ENCODE assay signal across 29 cellular contexts in the genomic region with DNA sequence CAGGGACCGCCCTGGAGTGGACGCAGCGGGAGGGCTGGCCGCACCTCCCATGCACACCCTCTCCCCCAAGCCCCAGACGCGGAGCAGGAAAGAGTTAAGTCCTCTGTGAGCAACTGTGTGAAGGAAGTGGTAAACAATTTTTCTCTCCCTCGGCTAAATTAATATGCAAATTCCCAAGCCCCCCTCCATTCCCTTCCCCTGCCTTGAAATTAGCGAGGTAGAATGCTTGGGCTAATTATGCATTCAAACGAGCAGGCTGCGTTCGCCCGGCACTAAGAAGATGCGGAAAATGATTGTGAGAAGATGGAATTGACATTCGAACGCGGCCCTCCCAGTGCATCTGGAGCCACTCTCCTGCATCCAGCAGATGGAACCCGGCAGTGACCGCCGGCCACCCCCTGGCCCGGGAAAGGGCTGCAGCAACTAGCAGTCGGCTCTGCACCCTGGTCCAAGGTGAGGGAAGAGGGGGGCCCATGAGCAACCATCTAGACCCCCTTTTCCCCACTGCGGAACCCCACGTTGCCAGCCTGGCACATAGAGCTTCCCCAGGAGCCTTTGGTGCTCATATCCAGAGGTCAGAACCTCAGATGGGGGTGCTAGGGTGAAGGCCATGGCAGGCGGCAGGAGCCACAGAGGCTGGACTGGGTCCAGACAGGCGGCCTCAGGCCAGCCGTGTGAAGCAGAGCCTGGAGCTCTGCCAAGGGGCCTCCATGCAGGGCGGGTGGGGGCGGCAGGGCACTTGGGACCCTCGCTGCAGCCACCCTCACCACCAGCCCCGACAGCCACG. TPM values are rescaled to one million over a fixed set of nuclear protein-coding genes. Genes with fewer than 3 reads are reported as not detected.
DNase-seq lines count a peak whose midpoint lies in the region; ATAC-seq, FAIRE-seq and TF ChIP-seq lines count a peak whose summit lies in the region.
"Had no signal": no experiment of that assay in that cellular context is flagged by ENCODE, and none has a peak within 500 bp of the region (broad histone marks: within the 10 kb centered on the region; RNA-seq: fewer than 3 reads in every experiment).

No MANE protein-coding gene starts in this region.

- DNase-seq in Right ventricle myocardium superior (peak; percentile 26), cardiac septum (ENCODE audit: low spot score) (no peak), RWPE2 (ENCODE audit: low spot score) (peak; percentile 38), HepG2 (ENCODE audit: low spot score) (no peak), upper lobe of right lung (peak; percentile 53), neural progenitor cell (ENCODE audit: low spot score) (no peak), NCI-H1930 (lab: John Stamatoyannopoulos, UW) (no peak)
- DNase-seq: activated CD4-positive, alpha-beta T cell treated with anti-CD3 and anti-CD28 coated beads, Interleukin-2, amount 10 ng/mL, durations not matched to agents 7 days and 5 days; activated naive CD4-positive, alpha-beta T cell treated with Interleukin-2 at 50 U/mL for 16 hours; activated T-cell treated with anti-CD3 and anti-CD28 coated beads, Interleukin-2, amount 50 U/mL, for 48 hours; adrenal gland; Caco-2; colonic mucosa; effector memory CD8-positive, alpha-beta T cell; EL; foreskin melanocyte; hypothalamus; NCI-H2107; NCI-H446 treated with DMSO at 0.1 percent for 48 hours; stimulated activated CD4-positive, alpha-beta T cell treated with anti-CD3 and anti-CD28 coated beads, Interleukin-4, amount 100 ng/mL, for 24 hours; stimulated activated naive B cell treated with anti-CD40 and anti-IgM and Interleukin-4, amounts not matched to agents 10 μg/mL and 1 μg/mL and 100 μg/mL, for 72 hours; T-helper 9 cell; WERI-Rb-1 had no signal

- intact Hi-C loops in Right ventricle myocardium superior (cut with DNase I) (no loop called here), cardiac septum (cut with DNase I) (no loop called here), HepG2 (cut with micrococcal nuclease; ENCODE audit: unreplicated experiment) (no loop called here), upper lobe of right lung (cut with DNase I) (no loop called here)

- no peak for TF ChIP-seq POLR2A in HepG2 (IDR thresholded peaks at IDR 0.05; ENCODE audit: insufficient read depth in 1 of 2, low read depth in 2 of 2, low read length in 2 of 2)

- in situ Hi-C loops in HepG2 (cut with HindIII; ENCODE audit: extremely low pct_ligation_motif_present, low pct_unique_long_range_greater_than_20kb): no loop called here

- WGBS in HepG2 (ENCODE audit: low lambda C conversion rate): 28% methylated on average over 24 of the region's 31 CpGs

- no peaks in the 10 kb centered on the region for H3K9me3 ChIP-seq in RWPE2 (ENCODE audit: severe bottlenecking)
- no peaks in the 10 kb centered on the region for H3K9me3 ChIP-seq in HepG2 (ENCODE audit: low read length)
- H3K9me3 ChIP-seq in upper lobe of right lung: no peaks in the 10 kb centered on the region
- no peaks in the 10 kb centered on the region for H3K9me3 ChIP-seq in neural progenitor cell (ENCODE audit: low read depth)
- H3K9me3 ChIP-seq: A549, adrenal gland, Caco-2, colonic mucosa, neutrophil had no signal

- no peak for TF ChIP-seq CTCF in RWPE2 (IDR thresholded peaks at IDR 0.05; ENCODE audit: poor library complexity, severe bottlenecking)
- no peak for TF ChIP-seq CTCF in HepG2 (CRISPR knock-in tag; IDR thresholded peaks at IDR 0.05)
- no peak for TF ChIP-seq CTCF in upper lobe of right lung (IDR thresholded peaks at IDR 0.05)
- no peak for TF ChIP-seq CTCF in neural progenitor cell (IDR thresholded peaks at IDR 0.05)

- no peak for ATAC-seq in Right ventricle myocardium superior (ENCODE audit: poor library complexity)
- no peak for ATAC-seq in RWPE2 (ENCODE audit: low read depth)
- ATAC-seq in HepG2: no peak; the same call in 2 of the 3 replicates
- ATAC-seq in upper lobe of right lung: no peak
- no peak for ATAC-seq in GM18498 (IDR thresholded peaks at IDR 0.05; ENCODE audit: unreplicated experiment)
- ATAC-seq: effector memory CD8-positive, alpha-beta T cell; stimulated activated naive B cell treated with anti-CD40 and anti-IgM and Interleukin-4, amounts not matched to agents 10 μg/mL and 1 μg/mL and 100 μg/mL, for 72 hours had no signal

- H3K36me3 Mint-ChIP-seq in neural progenitor cell: no peaks in the 10 kb centered on the region

- no peak overlapping the region for H3K27ac Mint-ChIP-seq in neural progenitor cell
- H3K27ac Mint-ChIP-seq: activated CD4-positive, alpha-beta T cell treated with anti-CD3 and anti-CD28 coated beads, Interleukin-2, amount 10 ng/mL, durations not matched to agents 7 days and 5 days; effector memory CD8-positive, alpha-beta T cell had no signal

- H3K4me1 ChIP-seq in RWPE2 (ENCODE audit: insufficient read depth, poor library complexity, severe bottlenecking): no peaks in the 10 kb centered on the region
- peaks cover 17% of the 10 kb centered on the region for H3K4me1 ChIP-seq in HepG2 (ENCODE audit: insufficient read depth, low read length)
- H3K4me1 ChIP-seq in upper lobe of right lung: no peaks in the 10 kb centered on the region
- peaks cover 6% of the 10 kb centered on the region for H3K4me1 ChIP-seq in neural progenitor cell
- H3K4me1 ChIP-seq: A549, adrenal gland, Caco-2, colonic mucosa had no signal

- no peak overlapping the region for H2AFZ ChIP-seq in HepG2 (ENCODE audit: low read length)
- H2AFZ ChIP-seq in neural progenitor cell (replicated peaks): no peak overlapping the region

- POLR2A ChIA-PET in HepG2 (lab: Yijun Ruan, JAX): no interaction called here

- peaks cover 8% of the 10 kb centered on the region for H3K4me1 Mint-ChIP-seq in neural progenitor cell

- 0 out of 2 replicates have a peak, but pooled peaks cover 3% of the 10 kb centered on the region for H4K20me1 ChIP-seq in HepG2 (ENCODE audit: insufficient read depth, low read length)
- H4K20me1 ChIP-seq in neural progenitor cell (ENCODE audit: low read depth): no peaks in the 10 kb centered on the region

- H3K27me3 ChIP-seq in RWPE2 (ENCODE audit: insufficient read depth, poor library complexity, severe bottlenecking) (peaks cover 11% of the 10 kb centered on the region), HepG2 (ENCODE audit: control insufficient read depth in 1 of 2, insufficient read depth in 2 of 2, low read length in 2 of 2) (peaks cover 22 to 88% of the 10 kb centered on the region in 2 experiments), upper lobe of right lung (peaks cover 31% of the 10 kb centered on the region), neural progenitor cell (no peaks in the 10 kb centered on the region)
- H3K27me3 ChIP-seq: colonic mucosa had no signal

- no peak for TF ChIP-seq RAD21 in HepG2 (CRISPR knock-in tag; IDR thresholded peaks at IDR 0.05)

- CTCF ChIA-PET in HepG2 (lab: Yijun Ruan, JAX; ENCODE audit: low intra/inter-chr PET ratio, low total read pairs): no interaction called here

- H3K9ac ChIP-seq in HepG2 (ENCODE audit: insufficient read depth, low read depth, low read length) (no peak overlapping the region), neural progenitor cell (no peak overlapping the region)

- H3K4me3 ChIP-seq in RWPE2 (ENCODE audit: severe bottlenecking): no peak overlapping the region
- H3K4me3 ChIP-seq in HepG2 (replicated peaks in 1 of 3; ENCODE audit: insufficient read depth in 1 of 3, low read depth in 2 of 3, low read length in 3 of 3): no peak overlapping the region
- no peak overlapping the region for H3K4me3 ChIP-seq in upper lobe of right lung
- no peak overlapping the region for H3K4me3 ChIP-seq in neural progenitor cell
- H3K4me3 ChIP-seq: A549, adrenal gland, colonic mucosa had no signal

- no TSS peak for BruUV-seq in HepG2 (replicated peaks; lab: Mats Ljungman, UMichigan)

- peaks cover 14% of the 10 kb centered on the region for H3K27me3 Mint-ChIP-seq in neural progenitor cell (ENCODE audit: insufficient read depth, low read depth)
- H3K27me3 Mint-ChIP-seq: activated CD4-positive, alpha-beta T cell treated with anti-CD3 and anti-CD28 coated beads, Interleukin-2, amount 10 ng/mL, durations not matched to agents 7 days and 5 days had no signal

- H3K79me2 ChIP-seq in HepG2 (ENCODE audit: insufficient read depth, low read length) (no peaks in the 10 kb centered on the region), neural progenitor cell (ENCODE audit: low read depth) (no peaks in the 10 kb centered on the region)

- H3K4me3 Mint-ChIP-seq in neural progenitor cell: no peak overlapping the region
- H3K4me3 Mint-ChIP-seq: activated CD4-positive, alpha-beta T cell treated with anti-CD3 and anti-CD28 coated beads, Interleukin-2, amount 10 ng/mL, durations not matched to agents 7 days and 5 days; B cell; effector memory CD8-positive, alpha-beta T cell; IgD-negative memory B cell; stimulated activated naive B cell treated with anti-CD40 and anti-IgM and Interleukin-4, amounts not matched to agents 10 μg/mL and 1 μg/mL and 100 μg/mL, for 72 hours had no signal

- FAIRE-seq in HepG2 (lab: Jason Lieb, UNC): no peak
- FAIRE-seq: A549, urothelium cell line had no signal

- H3F3A ChIP-seq in neural progenitor cell (ENCODE audit: low read depth): no peaks in the 10 kb centered on the region

- H3K9me3 Mint-ChIP-seq in neural progenitor cell: peaks cover 3% of the 10 kb centered on the region
- H3K9me3 Mint-ChIP-seq: activated CD4-positive, alpha-beta T cell treated with anti-CD3 and anti-CD28 coated beads, Interleukin-2, amount 10 ng/mL, durations not matched to agents 7 days and 5 days had no signal

- H3K36me3 ChIP-seq in RWPE2 (ENCODE audit: low read depth): no peaks in the 10 kb centered on the region
- H3K36me3 ChIP-seq in HepG2 (replicated peaks in 1 of 2; ENCODE audit: control insufficient read depth in 1 of 2, insufficient read depth in 2 of 2, low read length in 2 of 2): no peaks in the 10 kb centered on the region
- no peaks in the 10 kb centered on the region for H3K36me3 ChIP-seq in upper lobe of right lung
- H3K36me3 ChIP-seq in neural progenitor cell: no peaks in the 10 kb centered on the region
- H3K36me3 ChIP-seq: adrenal gland, colonic mucosa, neutrophil, WERI-Rb-1 had no signal

- no peak overlapping the region for H3K27ac ChIP-seq in RWPE2 (ENCODE audit: poor library complexity, severe bottlenecking)
- no peak overlapping the region for H3K27ac ChIP-seq in HepG2 (ENCODE audit: extremely low read length, insufficient read depth, low read length)
- H3K27ac ChIP-seq in upper lobe of right lung: no peak overlapping the region
- no peak overlapping the region for H3K27ac ChIP-seq in neural progenitor cell
- H3K27ac ChIP-seq: A549, adrenal gland, colonic mucosa, neutrophil, WERI-Rb-1 had no signal

- TF ChIP-seq EP300 in HepG2 (IDR thresholded peaks at IDR 0.05; ENCODE audit: low read depth in 2 of 2, low read length in 2 of 2) (no peak), HepG2 (CRISPR knock-in tag; IDR thresholded peaks at IDR 0.05; ENCODE audit: borderline replicate concordance) (no peak)

- H3K4me2 ChIP-seq in HepG2 (ENCODE audit: low read depth, low read length) (no peak overlapping the region), neural progenitor cell (no peak overlapping the region)
- H3K4me2 ChIP-seq: A549 had no signal

RNA-seq across cellular contexts. Expression of a gene that starts 49.1 kb away (rescaled TPM):
- 15.5 TPM for total RNA-seq in Right ventricle myocardium superior
- 14.7 TPM for total RNA-seq in cardiac septum
- total RNA-seq in HepG2 (2016; rRNA removed; fragmentation: Illumina TruSeq; extraction: Trizol): 23.5 and 30.6 TPM in 2 replicates
- total RNA-seq in HepG2 (2016; cell fraction: cytosol; rRNA removed; fragmentation: Illumina TruSeq; extraction: Trizol; ENCODE audit: low read depth): 13.8 and 14.5 TPM in 2 replicates
- total RNA-seq in HepG2 (2016; cell fraction: insoluble cytoplasmic fraction; rRNA removed; fragmentation: Illumina TruSeq; extraction: Trizol): 22.1 and 29.1 TPM in 2 replicates
- 23.0 and 24.3 TPM in 2 replicates for total RNA-seq in HepG2 (2016; cell fraction: membrane; rRNA removed; fragmentation: Illumina TruSeq; extraction: Trizol)
- total RNA-seq in HepG2 (2016; cell fraction: nucleus; rRNA removed; fragmentation: Illumina TruSeq; extraction: Trizol): 19.3 and 21.6 TPM in 2 replicates
- polyA plus RNA-seq in HepG2 (2011; rRNA removed): 14.9 and 16.5 TPM in 2 replicates
- polyA plus RNA-seq in HepG2 (2011; cell fraction: cytosol; rRNA removed): 11.3 and 15.5 TPM in 2 replicates
- 31.3 and 34.0 TPM in 2 replicates for polyA plus RNA-seq in HepG2 (2011; cell fraction: nucleus; rRNA removed)
- 16.6 and 17.2 TPM in 2 replicates for polyA plus RNA-seq in HepG2 (2012)
- polyA plus RNA-seq in HepG2 (2016; cell fraction: cytosol; fragmentation: Illumina TruSeq; extraction: Trizol; ENCODE audit: low read depth): 6.9 and 9.7 TPM in 2 replicates
- polyA plus RNA-seq in HepG2 (2016; cell fraction: insoluble cytoplasmic fraction; fragmentation: Illumina TruSeq; extraction: Trizol; ENCODE audit: low read depth): 21.8 and 22.0 TPM in 2 replicates
- 11.2 and 13.0 TPM in 2 replicates for polyA plus RNA-seq in HepG2 (2016; cell fraction: membrane; fragmentation: Illumina TruSeq; extraction: Trizol; ENCODE audit: low read depth)
- 37.2 and 38.9 TPM in 2 replicates for polyA plus RNA-seq in HepG2 (2016; cell fraction: nucleus; fragmentation: Illumina TruSeq; extraction: Trizol; ENCODE audit: insufficient read depth, low read depth)
- 46.7 and 47.0 TPM in 2 replicates for polyA minus RNA-seq in HepG2 (2011; rRNA and poly(A)+ RNA removed; ENCODE audit: low replicate concordance)
- 22.4 and 32.0 TPM in 2 replicates for polyA minus RNA-seq in HepG2 (2011; cell fraction: cytosol; rRNA and poly(A)+ RNA removed)
- 35.9 and 36.8 TPM in 2 replicates for polyA minus RNA-seq in HepG2 (2011; cell fraction: nucleus; rRNA and poly(A)+ RNA removed)
- total RNA-seq in upper lobe of right lung: 32.0 TPM
- total RNA-seq in neural progenitor cell (ENCODE audit: low replicate concordance): 14.5 and 25.9 TPM in 2 replicates

Comparison
In these comparisons a context has a peak if more than half of its experiments do, and no peak if none do; other contexts are left out.
1. DNase-seq: peak in Right ventricle myocardium superior (single experiment), RWPE2 (single experiment) and upper lobe of right lung (single experiment); none in cardiac septum (single experiment), HepG2 (single experiment), neural progenitor cell (single experiment) and NCI-H1930 (0 of 2).